ENCODE assay signal across 8 cellular contexts in genomic region chr1:159891275-159892157, GRCh38. TPM values are rescaled to one million over a fixed set of nuclear protein-coding genes. Genes with fewer than 3 reads are reported as not detected.
DNase-seq lines count a peak whose midpoint lies in the region; TF ChIP-seq lines count a peak whose summit lies in the region.

No MANE protein-coding gene starts in this region.

- no peak overlapping the region for H2AFZ ChIP-seq in H9 (ENCODE audit: low read length)

- H3K23ac ChIP-seq in H9 (ENCODE audit: insufficient read length, low read depth, low read length): no peak overlapping the region

- no peak overlapping the region for H2BK5ac ChIP-seq in H9 (ENCODE audit: insufficient read length, low read length)

- no peak overlapping the region for H3K27ac ChIP-seq in H9 (ENCODE audit: insufficient read length, low read depth, low read length)

- H3K4me1 Mint-ChIP-seq in H9 (peaks cover 11% of the 10 kb centered on the region in 2 experiments), glutamatergic neuron (ENCODE audit: low read depth, unreplicated experiment) (no peaks in the 10 kb centered on the region)

- H4K20me1 ChIP-seq in H9 (ENCODE audit: control insufficient read depth, insufficient read depth, insufficient read length): no peaks in the 10 kb centered on the region

- no peak overlapping the region for H4K91ac ChIP-seq in H9 (ENCODE audit: insufficient read length, low read depth, low read length)

- H3K14ac ChIP-seq in H9 (ENCODE audit: insufficient read depth, low read length): no peak overlapping the region

- H3K23me2 ChIP-seq in H9 (ENCODE audit: insufficient read length, low read depth, low read length, poor library complexity, severe bottlenecking): no peaks in the 10 kb centered on the region

- no peak overlapping the region for H3K4ac ChIP-seq in H9 (ENCODE audit: low read depth, low read length)

- no peak overlapping the region for H2BK15ac ChIP-seq in H9 (ENCODE audit: low read depth, low read length)

- H3K79me2 ChIP-seq in H9 (ENCODE audit: insufficient read depth, low read length): no peaks in the 10 kb centered on the region

- H3K18ac ChIP-seq in H9 (ENCODE audit: insufficient read length, low read depth, low read length): no peak overlapping the region

- H3K9me3 Mint-ChIP-seq in H9 (no peaks in the 10 kb centered on the region), glutamatergic neuron (ENCODE audit: unreplicated experiment) (no peaks in the 10 kb centered on the region)

- WGBS in H9 (ENCODE audit: extremely low coverage, insufficient read length, low lambda C conversion rate): no CpG with 5 or more reads among the region's 7 CpGs

- H3K27me3 ChIP-seq in H9 (ENCODE audit: insufficient read depth, low read length): no peaks in the 10 kb centered on the region

- H3K27me3 Mint-ChIP-seq in H9 (ENCODE audit: low read depth) (peaks cover 4% of the 10 kb centered on the region; the same call in 1 of the 2 replicates), glutamatergic neuron (ENCODE audit: unreplicated experiment) (no peaks in the 10 kb centered on the region)

- H4K5ac ChIP-seq in H9 (ENCODE audit: insufficient read length, low read depth, low read length): no peak overlapping the region

- H3K4me1 ChIP-seq in H9 (ENCODE audit: insufficient read depth, low read length): no peaks in the 10 kb centered on the region

- no peak overlapping the region for H2BK20ac ChIP-seq in H9 (ENCODE audit: low read depth, low read length, poor library complexity, severe bottlenecking)

- intact Hi-C loops in posterior vena cava (cut with DNase I): loop anchor here in 1 of 2 donors (5.0 kb wide), 1 partner anchor 94 kb away; no protein-coding TSS in a partner anchor

- no peak overlapping the region for H2BK12ac ChIP-seq in H9 (ENCODE audit: insufficient read length, low read depth, low read length)

- no peak overlapping the region for H4K8ac ChIP-seq in H9 (replicated peaks; ENCODE audit: insufficient read length, low read depth, low read length)

- no peak overlapping the region for H3T11ph ChIP-seq in H9 (ENCODE audit: low read length)

- no peak overlapping the region for H3K4me2 ChIP-seq in H9 (ENCODE audit: insufficient read depth, insufficient read length, low read length)

- H3K27ac Mint-ChIP-seq in H9 (no peak overlapping the region), glutamatergic neuron (ENCODE audit: unreplicated experiment) (no peak overlapping the region)

- DNase-seq in EL (peak; percentile 91), H9 (peak; percentile 87), NCI-H1048 (lab: John Stamatoyannopoulos, UW) (peak; percentile 75), SKM-1 (lab: John Stamatoyannopoulos, UW; ENCODE audit: unreplicated experiment) (peak; percentile 85), glutamatergic neuron (peak; percentile 65), posterior vena cava (ENCODE audit: low spot score) (peak; percentile 92), ureter (ENCODE audit: low spot score) (peak; percentile 86)
- DNase-seq in activated naive CD4-positive, alpha-beta T cell treated with Interleukin-2 at 50 U/mL for 16 hours: peak; percentile 79

- H3K36me3 Mint-ChIP-seq in H9 (ENCODE audit: insufficient read depth in 1 of 3, low read depth in 3 of 3): no peaks in the 10 kb centered on the region
- H3K36me3 Mint-ChIP-seq in glutamatergic neuron (ENCODE audit: unreplicated experiment): no peaks in the 10 kb centered on the region

- H3K79me1 ChIP-seq in H9 (ENCODE audit: insufficient read depth, low read depth, low read length, poor library complexity, severe bottlenecking): no peaks in the 10 kb centered on the region

- no peak overlapping the region for H3K9ac ChIP-seq in H9 (ENCODE audit: extremely low read depth, insufficient read length, low read length)

- TF ChIP-seq CTCF in H9 (conservative IDR thresholded peaks at IDR 0.05) (peak; percentile 98), glutamatergic neuron (IDR thresholded peaks at IDR 0.05; ENCODE audit: partially characterized antibody, unreplicated experiment) (peak; percentile 54)

- H3K56ac ChIP-seq in H9 (ENCODE audit: insufficient read length, low read depth, low read length): no peak overlapping the region

- H2AK5ac ChIP-seq in H9 (ENCODE audit: insufficient read length, low read length): no peak overlapping the region

- no peak overlapping the region for H2BK120ac ChIP-seq in H9 (ENCODE audit: low read depth, low read length, poor library complexity, severe bottlenecking)

- H3K4me3 Mint-ChIP-seq in H9: no peak overlapping the region
- peak overlapping the region; percentile 44 for H3K4me3 Mint-ChIP-seq in glutamatergic neuron (ENCODE audit: unreplicated experiment)

- no peaks in the 10 kb centered on the region for H3K9me3 ChIP-seq in H9 (ENCODE audit: control insufficient read depth, low read depth, low read length)

RNA-seq across cellular contexts. Expression of gene CFAP45, which starts 8.4 kb away (rescaled TPM):
- total RNA-seq in H9 (2021) (0.53 and 0.85 TPM in 2 replicates), glutamatergic neuron (ENCODE audit: unreplicated experiment) (0.49 TPM), posterior vena cava (1 to 10 TPM; 1.2 to 2.2 TPM), ureter (1.6 TPM)

RNA-seq across cellular contexts. Expression of gene VSIG8, which starts 29.1 kb away (rescaled TPM):
- total RNA-seq in H9 (2021): not detected in 2 replicates
- total RNA-seq in glutamatergic neuron (ENCODE audit: unreplicated experiment): not detected
- total RNA-seq in posterior vena cava: under 1 TPM in 1 of 2 donors, not detected in 1; 0.19 TPM
- total RNA-seq in ureter: not detected

RNA-seq across cellular contexts. Expression of gene TAGLN2, which starts 33.8 kb away (rescaled TPM):
- total RNA-seq in H9 (2021) (76.7 and 80.5 TPM in 2 replicates), glutamatergic neuron (ENCODE audit: unreplicated experiment) (160 TPM), posterior vena cava (100 to 1,000 TPM; 237 to 244 TPM), ureter (322 TPM)

RNA-seq across cellular contexts. Expression of gene IGSF9, which starts 53.9 kb away (rescaled TPM):
- total RNA-seq in H9 (2021) (11.3 and 12.3 TPM in 2 replicates), glutamatergic neuron (ENCODE audit: unreplicated experiment) (23.4 TPM), posterior vena cava (under 1 TPM; 0.10 to 0.42 TPM), ureter (13.8 TPM)
